In genomic region chr9:675697-676370, GRCh38 we compare ENCODE assay signal across 18 cellular contexts.
"Had no signal": no experiment of that assay in that cellular context is flagged by ENCODE, and none has a peak within 500 bp of the region (broad histone marks: within the 10 kb centered on the region; RNA-seq: fewer than 3 reads in every experiment).

No MANE protein-coding gene starts in this region.

- H3K4me3 ChIP-seq: gastroesophageal sphincter, left lung, skin epidermis, suprapubic skin had no signal

- H3K9me3 ChIP-seq: gastroesophageal sphincter, left lung, suprapubic skin had no signal

- H3K27me3 ChIP-seq: gastroesophageal sphincter, left lung, suprapubic skin had no signal

- DNase-seq: activated CD4-positive, alpha-beta T cell treated with anti-CD3 and anti-CD28 coated beads, Interleukin-2, amount 10 ng/mL, durations not matched to agents 24 days and 14 days; activated CD4-positive, CD25-positive, alpha-beta regulatory T cell; activated CD8-positive, alpha-beta memory T cell treated with anti-CD3 and anti-CD28 coated beads, Interleukin-2, amount 50 U/mL, for 4 hours; activated CD8-positive, alpha-beta T cell treated with anti-CD3 and anti-CD28 coated beads, Interleukin-2, amount 10 ng/mL, durations not matched to agents 7 days and 5 days; activated effector memory CD4-positive, alpha-beta T cell treated with anti-CD3 and anti-CD28 coated beads, Interleukin-2, amount 50 U/mL, for 16 hours; activated T-cell treated with anti-CD3 and anti-CD28 coated beads, Interleukin-2, amount 50 U/mL, for 48 hours; anterior cingulate cortex; left lung; nucleus accumbens; posterior cingulate gyrus; stimulated activated naive CD8-positive, alpha-beta T cell treated with anti-CD3 and anti-CD28 coated beads, Interleukin-15, Interleukin-2, amounts not matched to agents 100 U/mL and 50 U/mL, for 24 hours; T-helper 2 cell; trophoblast cell had no signal

- H3K27ac ChIP-seq: left lung, suprapubic skin had no signal

- H3K36me3 ChIP-seq: gastroesophageal sphincter, left lung, suprapubic skin had no signal

- ATAC-seq: activated CD8-positive, alpha-beta T cell treated with anti-CD3 and anti-CD28 coated beads, Interleukin-2, amount 10 ng/mL, durations not matched to agents 7 days and 5 days; gastroesophageal sphincter; left lung; stimulated activated naive CD8-positive, alpha-beta T cell treated with anti-CD3 and anti-CD28 coated beads, Interleukin-15, Interleukin-2, amounts not matched to agents 100 U/mL and 50 U/mL, for 24 hours had no signal

- FAIRE-seq: islet of Langerhans, TTC549 had no signal
